Comparison of ENCODE assay signal across 18 cellular contexts in the genomic region with DNA sequence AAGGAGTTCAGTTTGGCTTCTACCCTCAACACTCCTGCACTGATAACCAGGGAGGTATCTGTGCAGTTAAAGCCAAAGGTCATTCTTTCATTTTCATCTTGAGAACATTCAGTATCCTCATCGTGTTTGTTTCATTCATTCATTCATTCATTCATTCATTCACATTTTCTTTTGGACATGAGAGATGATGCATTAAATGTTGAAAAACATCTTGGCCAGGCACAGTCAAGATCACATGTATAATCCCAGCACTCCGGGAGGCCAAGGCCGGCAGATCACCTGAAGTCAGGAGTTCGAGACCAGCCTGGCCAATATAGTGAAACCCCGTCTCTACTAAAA. TPM values are rescaled to one million over a fixed set of nuclear protein-coding genes. Genes with fewer than 3 reads are reported as not detected.
DNase-seq lines count a peak whose midpoint lies in the region; ATAC-seq and TF ChIP-seq lines count a peak whose summit lies in the region.
"Had no signal": no experiment of that assay in that cellular context is flagged by ENCODE, and none has a peak within 500 bp of the region (broad histone marks: within the 10 kb centered on the region; RNA-seq: fewer than 3 reads in every experiment).

No MANE protein-coding gene starts in this region.

- peaks cover 85% of the 10 kb centered on the region for H3K4me1 ChIP-seq in CD4-positive, CD25-positive, alpha-beta regulatory T cell (ENCODE audit: control insufficient read depth, insufficient read depth, low read length, poor library complexity, severe bottlenecking)
- peaks cover 99% of the 10 kb centered on the region for H3K4me1 ChIP-seq in DND-41 (ENCODE audit: insufficient read depth, low read length)
- H3K4me1 ChIP-seq: transverse colon had no signal

- TF ChIP-seq CTCF in DND-41 (IDR thresholded peaks at IDR 0.05; ENCODE audit: borderline replicate concordance, extremely low read depth, low read length, poor library complexity, severe bottlenecking) = no peak

- H3K36me3 ChIP-seq in CD4-positive, CD25-positive, alpha-beta regulatory T cell (ENCODE audit: control insufficient read depth, insufficient read depth, low read length) = peaks cover 6% of the 10 kb centered on the region
- peaks cover 26% of the 10 kb centered on the region for H3K36me3 ChIP-seq in DND-41 (ENCODE audit: insufficient read depth, low read length)
- H3K36me3 ChIP-seq: transverse colon had no signal

- no peaks in the 10 kb centered on the region for H3K9me3 Mint-ChIP-seq in CD4-positive, CD25-positive, alpha-beta regulatory T cell
- no peaks in the 10 kb centered on the region for H3K9me3 Mint-ChIP-seq in activated T-helper 1 cell treated with anti-CD3 and anti-CD28 coated beads, Interleukin-12 subunit alpha, Interleukin-12 subunit beta, Interleukin-2, Interleukin-4 antibody, amounts not matched to agents 30 ng/mL and 10 ng/mL and 1 ng/mL, durations not matched to agents 14 hours and 24 hours and 36 hours
- H3K9me3 Mint-ChIP-seq in naive B cell = peaks cover 0 to 4% (median 0%) of the 10 kb centered on the region in 7 donors

- H3K36me3 Mint-ChIP-seq in CD4-positive, CD25-positive, alpha-beta regulatory T cell = peaks cover 28% of the 10 kb centered on the region
- peaks cover 32% of the 10 kb centered on the region for H3K36me3 Mint-ChIP-seq in activated T-helper 1 cell treated with anti-CD3 and anti-CD28 coated beads, Interleukin-12 subunit alpha, Interleukin-12 subunit beta, Interleukin-2, Interleukin-4 antibody, amounts not matched to agents 30 ng/mL and 10 ng/mL and 1 ng/mL, durations not matched to agents 14 hours and 24 hours and 36 hours (ENCODE audit: low read depth)
- H3K36me3 Mint-ChIP-seq in naive B cell = peaks cover 0 to 8% of the 10 kb centered on the region in 2 donors

- no peak overlapping the region for H2AFZ ChIP-seq in DND-41 (ENCODE audit: low read depth, low read length)

- peaks cover 55 to 97% (median 74%) of the 10 kb centered on the region in 4 donors for H3K4me1 Mint-ChIP-seq in CD4-positive, CD25-positive, alpha-beta regulatory T cell
- H3K4me1 Mint-ChIP-seq in activated T-helper 1 cell treated with anti-CD3 and anti-CD28 coated beads, Interleukin-12 subunit alpha, Interleukin-12 subunit beta, Interleukin-2, Interleukin-4 antibody, amounts not matched to agents 30 ng/mL and 10 ng/mL and 1 ng/mL, durations not matched to agents 14 hours and 24 hours and 36 hours (ENCODE audit: low read depth) = peaks cover 78% of the 10 kb centered on the region
- peaks cover 50 to 92% (median 75%) of the 10 kb centered on the region in 3 donors for H3K4me1 Mint-ChIP-seq in naive B cell

- no peak overlapping the region for H3K9ac ChIP-seq in DND-41 (ENCODE audit: low read depth, low read length)

- H3K4me2 ChIP-seq in DND-41 (ENCODE audit: insufficient read depth, low read length) = no peak overlapping the region

- no peak for DNase-seq in CD4-positive, CD25-positive, alpha-beta regulatory T cell
- DNase-seq in DND-41 (no peak), naive B cell (no peak), ureter (ENCODE audit: low spot score) (no peak), AG08395 (ENCODE audit: low spot score) (no peak)
- no peak for DNase-seq in activated T-helper 1 cell treated with anti-CD3 and anti-CD28 coated beads, Interleukin-12 subunit alpha, Interleukin-12 subunit beta, Interleukin-2, Interleukin-4 antibody, amounts not matched to agents 30 ng/mL and 10 ng/mL and 1 ng/mL, durations not matched to agents 14 hours and 24 hours and 36 hours (ENCODE audit: low spot score)
- DNase-seq: activated CD4-positive, CD25-positive, alpha-beta regulatory T cell; activated naive CD4-positive, alpha-beta T cell treated with Interleukin-2 at 50 U/mL for 16 hours; body of pancreas; NCI-H187 treated with DMSO at 0.1 percent for 48 hours; NCI-H226; transverse colon had no signal

- H3K79me2 ChIP-seq in DND-41 (ENCODE audit: insufficient read depth, low read length) = peaks cover 93% of the 10 kb centered on the region

- H3K4me3 Mint-ChIP-seq in CD4-positive, CD25-positive, alpha-beta regulatory T cell = peak overlapping the region in 3 of 4 donors; percentile 64 to 85 (median 68)
- H3K4me3 Mint-ChIP-seq in activated T-helper 1 cell treated with anti-CD3 and anti-CD28 coated beads, Interleukin-12 subunit alpha, Interleukin-12 subunit beta, Interleukin-2, Interleukin-4 antibody, amounts not matched to agents 30 ng/mL and 10 ng/mL and 1 ng/mL, durations not matched to agents 14 hours and 24 hours and 36 hours = no peak overlapping the region
- peak overlapping the region in 2 of 8 donors; percentile 1 to 51 for H3K4me3 Mint-ChIP-seq in naive B cell

- peak overlapping the region; percentile 84 to 91 (median 91) for H3K27ac Mint-ChIP-seq in CD4-positive, CD25-positive, alpha-beta regulatory T cell
- H3K27ac Mint-ChIP-seq in activated T-helper 1 cell treated with anti-CD3 and anti-CD28 coated beads, Interleukin-12 subunit alpha, Interleukin-12 subunit beta, Interleukin-2, Interleukin-4 antibody, amounts not matched to agents 30 ng/mL and 10 ng/mL and 1 ng/mL, durations not matched to agents 14 hours and 24 hours and 36 hours = peak overlapping the region; percentile 8
- H3K27ac Mint-ChIP-seq in naive B cell = peak overlapping the region; percentile 16 to 67 (median 48)

- H3K27me3 Mint-ChIP-seq in CD4-positive, CD25-positive, alpha-beta regulatory T cell = no peaks in the 10 kb centered on the region
- H3K27me3 Mint-ChIP-seq in activated T-helper 1 cell treated with anti-CD3 and anti-CD28 coated beads, Interleukin-12 subunit alpha, Interleukin-12 subunit beta, Interleukin-2, Interleukin-4 antibody, amounts not matched to agents 30 ng/mL and 10 ng/mL and 1 ng/mL, durations not matched to agents 14 hours and 24 hours and 36 hours (ENCODE audit: insufficient read depth) = no peaks in the 10 kb centered on the region
- no peaks in the 10 kb centered on the region for H3K27me3 Mint-ChIP-seq in naive B cell

- peak overlapping the region; percentile 52 for H3K27ac ChIP-seq in CD4-positive, CD25-positive, alpha-beta regulatory T cell (ENCODE audit: insufficient read depth, low read length, poor library complexity, severe bottlenecking)
- peak overlapping the region; percentile 58 for H3K27ac ChIP-seq in DND-41 (ENCODE audit: low read length)
- H3K27ac ChIP-seq: body of pancreas, HL-60, transverse colon had no signal

- H3K27me3 ChIP-seq in CD4-positive, CD25-positive, alpha-beta regulatory T cell (ENCODE audit: control insufficient read depth, insufficient read depth, low read length) = no peaks in the 10 kb centered on the region
- no peaks in the 10 kb centered on the region for H3K27me3 ChIP-seq in DND-41 (ENCODE audit: insufficient read depth, low read length, poor library complexity)
- H3K27me3 ChIP-seq: body of pancreas, transverse colon had no signal

- no peak for ATAC-seq in CD4-positive, CD25-positive, alpha-beta regulatory T cell (ENCODE audit: low read depth in 2 of 2)
- ATAC-seq in DND-41 (ENCODE audit: insufficient read depth, low read depth) = no peak
- ATAC-seq in naive B cell (ENCODE audit: low read depth in 2 of 2) = no peak
- ATAC-seq in HG03097 (IDR thresholded peaks at IDR 0.05; ENCODE audit: low FRiP score, unreplicated experiment) = no peak
- ATAC-seq: body of pancreas, Panc1, sciatic nerve had no signal

- no peaks in the 10 kb centered on the region for H3K9me3 ChIP-seq in CD4-positive, CD25-positive, alpha-beta regulatory T cell (ENCODE audit: control insufficient read depth in 2 of 2, low read length in 2 of 2)
- H3K9me3 ChIP-seq in DND-41 (ENCODE audit: insufficient read depth, low read length, severe bottlenecking) = no peaks in the 10 kb centered on the region
- H3K9me3 ChIP-seq: body of pancreas, transverse colon had no signal

- peaks cover 21% of the 10 kb centered on the region; the same call in 1 of the 2 replicates for H4K20me1 ChIP-seq in DND-41 (ENCODE audit: insufficient read depth, low read length)

- H3K4me3 ChIP-seq in CD4-positive, CD25-positive, alpha-beta regulatory T cell (ENCODE audit: low read depth, low read length) = peak overlapping the region; percentile 5
- H3K4me3 ChIP-seq in DND-41 (ENCODE audit: low read depth in 1 of 2, low read length in 2 of 2) = no peak overlapping the region
- H3K4me3 ChIP-seq: body of pancreas, transverse colon had no signal

- intact Hi-C loops in activated T-helper 1 cell treated with anti-CD3 and anti-CD28 coated beads, Interleukin-12 subunit alpha, Interleukin-12 subunit beta, Interleukin-2, Interleukin-4 antibody, amounts not matched to agents 30 ng/mL and 10 ng/mL and 1 ng/mL, durations not matched to agents 14 hours and 24 hours and 36 hours (cut with micrococcal nuclease) = no loop called here

RNA-seq across cellular contexts. Expression of gene APBB1IP, which starts 34.3 kb away (rescaled TPM):
- total RNA-seq in CD4-positive, CD25-positive, alpha-beta regulatory T cell = 86.4 TPM
- polyA plus RNA-seq in CD4-positive, CD25-positive, alpha-beta regulatory T cell = 10 to 100 TPM; 44.1 to 56.0 (median 50.3) TPM
- total RNA-seq in activated T-helper 1 cell treated with anti-CD3 and anti-CD28 coated beads, Interleukin-12 subunit alpha, Interleukin-12 subunit beta, Interleukin-2, Interleukin-4 antibody, amounts not matched to agents 30 ng/mL and 10 ng/mL and 1 ng/mL, durations not matched to agents 14 hours and 24 hours and 36 hours = 39.6 and 43.6 TPM in 2 replicates
- 10 to 100 TPM; 40.1 to 76.1 (median 45.0) TPM for polyA plus RNA-seq in naive B cell (ENCODE audit: low read depth in 6 of 6)
- 8.0 TPM for total RNA-seq in ureter
- total RNA-seq: osteocyte, SK-MEL-5 had no signal

Comparison
In these comparisons a context has a peak if more than half of its experiments do, and no peak if none do; other contexts are left out.
1. H3K27ac Mint-ChIP-seq: peak in every context shown above with its lines; median percentile 91 in CD4-positive, CD25-positive, alpha-beta regulatory T cell; 48 in naive B cell; 8 in activated T-helper 1 cell treated with anti-CD3 and anti-CD28 coated beads, Interleukin-12 subunit alpha, Interleukin-12 subunit beta, Interleukin-2, Interleukin-4 antibody, amounts not matched to agents 30 ng/mL and 10 ng/mL and 1 ng/mL, durations not matched to agents 14 hours and 24 hours and 36 hours.